35 cellular contexts compared by ENCODE assay signal in genomic region chr1:118868387-118868786, GRCh38.
"Had no signal": no experiment of that assay in that cellular context is flagged by ENCODE, and none has a peak within 500 bp of the region (broad histone marks: within the 10 kb centered on the region; RNA-seq: fewer than 3 reads in every experiment).

No MANE protein-coding gene starts in this region.

- H3K4me3 ChIP-seq: MG63 had no signal

- H3K36me3 ChIP-seq: MG63 had no signal

- H3K27me3 ChIP-seq: MG63 had no signal

- H3K9me3 ChIP-seq: MG63 had no signal

- DNase-seq: Karpas-422, Kasumi-1, MG63, MM.1S, MV-4-11, NCI-H1048, NCI-H1092, NCI-H1092 treated with DMSO at 0.1 percent for 48 hours, NCI-H1105, NCI-H1105 treated with DMSO at 0.1 percent for 48 hours, NCI-H1417, NCI-H1417 treated with DMSO at 0.1 percent for 48 hours, NCI-H1436, NCI-H1436 treated with DMSO at 0.1 percent for 48 hours, NCI-H146, NCI-H1694, NCI-H1694 treated with DMSO at 0.1 percent for 48 hours, NCI-H187, NCI-H187 treated with DMSO at 0.1 percent for 48 hours, NCI-H1930, NCI-H2029, NCI-H2029 treated with DMSO at 0.1 percent for 48 hours, NCI-H2081, NCI-H2081 treated with DMSO at 0.1 percent for 48 hours, NCI-H2107, NCI-H2171, NCI-H2171 treated with DMSO at 0.1 percent for 48 hours, NCI-H2227 treated with DMSO at 0.1 percent for 48 hours, NCI-H226, NCI-H345, NCI-H446, NCI-H446 treated with DMSO at 0.1 percent for 48 hours, NCI-H510A, NCI-H510A treated with DMSO at 0.1 percent for 48 hours, NCI-H524 had no signal
